ENCODE assay signal across 13 cellular contexts in genomic region chr5:134594797-134595457, GRCh38. TPM values are rescaled to one million over a fixed set of nuclear protein-coding genes. Genes with fewer than 3 reads are reported as not detected.
DNase-seq lines count a peak whose midpoint lies in the region; ATAC-seq and TF ChIP-seq lines count a peak whose summit lies in the region.
"Had no signal": no experiment of that assay in that cellular context is flagged by ENCODE, and none has a peak within 500 bp of the region (broad histone marks: within the 10 kb centered on the region; RNA-seq: fewer than 3 reads in every experiment).

No MANE protein-coding gene starts in this region.

- no peak overlapping the region for H4K8ac ChIP-seq in mesenchymal stem cell (ENCODE audit: low read length)

- no peak for TF ChIP-seq CTCF in ovary (IDR thresholded peaks at IDR 0.05)

- WGBS in mesenchymal stem cell, result 75% methylated on average over 3 of the region's 3 CpGs
- WGBS in ovary, 3 donors, result 78 to 90% (median 80%) methylated on average over 3 of the region's 3 CpGs

- intact Hi-C loops in activated naive CD4-positive, alpha-beta T cell treated with anti-CD3 and anti-CD28 coated beads for 36 hours (cut with micrococcal nuclease), result loop anchor here (2.0 kb wide), 1 partner anchor 144 kb away; the partner anchor contains the start of gene CAMLG
- intact Hi-C loops in ovary (cut with DNase I), result no loop called here

- no peak overlapping the region for H2AFZ ChIP-seq in mesenchymal stem cell (ENCODE audit: low read depth, low read length)

- no peaks in the 10 kb centered on the region for H3K9me3 Mint-ChIP-seq in activated naive CD4-positive, alpha-beta T cell treated with anti-CD3 and anti-CD28 coated beads for 36 hours
- H3K9me3 Mint-ChIP-seq in stimulated activated effector memory CD8-positive, alpha-beta T cell treated with anti-CD3 and anti-CD28 coated beads, Interleukin-12 subunit alpha, Interleukin-12 subunit beta, amount 100 ng/mL, for 72 hours, result no peaks in the 10 kb centered on the region
- H3K9me3 Mint-ChIP-seq: activated naive CD8-positive, alpha-beta T cell treated with anti-CD3 and anti-CD28 coated beads for 36 hours; stimulated activated memory B cell treated with anti-CD40 and anti-IgM and Interleukin-4, amounts not matched to agents 10 μg/mL and 1 μg/mL and 100 μg/mL, for 72 hours had no signal

- H3K36me3 ChIP-seq in mesenchymal stem cell (ENCODE audit: control insufficient read depth in 1 of 2, insufficient read depth in 2 of 2, low read depth in 1 of 2, low read length in 2 of 2) (no peaks in the 10 kb centered on the region), ovary (no peaks in the 10 kb centered on the region)
- H3K36me3 ChIP-seq: SJSA1 had no signal

- no peak for TF ChIP-seq POLR2A in ovary (IDR thresholded peaks at IDR 0.05)

- no peak overlapping the region for H2BK15ac ChIP-seq in mesenchymal stem cell (ENCODE audit: low read depth, poor library complexity, severe bottlenecking)

- H3K4ac ChIP-seq in mesenchymal stem cell (ENCODE audit: low read depth in 1 of 2, low read length in 2 of 2), result no peak overlapping the region

- no peak overlapping the region for H3K4me3 ChIP-seq in mesenchymal stem cell (ENCODE audit: insufficient read depth in 1 of 2, low read depth in 1 of 2, low read length in 2 of 2)
- H3K4me3 ChIP-seq in ovary, result no peak overlapping the region
- H3K4me3 ChIP-seq: SJSA1 had no signal

- no peak overlapping the region for H3K9ac ChIP-seq in mesenchymal stem cell (ENCODE audit: low read length)

- no peak overlapping the region for H3K23ac ChIP-seq in mesenchymal stem cell (ENCODE audit: low read length in 2 of 2)

- no peaks in the 10 kb centered on the region for H3K36me3 Mint-ChIP-seq in activated naive CD4-positive, alpha-beta T cell treated with anti-CD3 and anti-CD28 coated beads for 36 hours (ENCODE audit: low read depth)
- H3K36me3 Mint-ChIP-seq in stimulated activated effector memory CD8-positive, alpha-beta T cell treated with anti-CD3 and anti-CD28 coated beads, Interleukin-12 subunit alpha, Interleukin-12 subunit beta, amount 100 ng/mL, for 72 hours, result no peaks in the 10 kb centered on the region
- H3K36me3 Mint-ChIP-seq: activated naive CD8-positive, alpha-beta T cell treated with anti-CD3 and anti-CD28 coated beads for 36 hours; CD8-positive, alpha-beta memory T cell; stimulated activated memory B cell treated with anti-CD40 and anti-IgM and Interleukin-4, amounts not matched to agents 10 μg/mL and 1 μg/mL and 100 μg/mL, for 72 hours had no signal

- no peak overlapping the region for H2BK12ac ChIP-seq in mesenchymal stem cell (ENCODE audit: low read length in 2 of 2)

- H3K4me3 Mint-ChIP-seq in activated naive CD4-positive, alpha-beta T cell treated with anti-CD3 and anti-CD28 coated beads for 36 hours, result no peak overlapping the region
- no peak overlapping the region for H3K4me3 Mint-ChIP-seq in stimulated activated effector memory CD8-positive, alpha-beta T cell treated with anti-CD3 and anti-CD28 coated beads, Interleukin-12 subunit alpha, Interleukin-12 subunit beta, amount 100 ng/mL, for 72 hours
- H3K4me3 Mint-ChIP-seq: activated naive CD8-positive, alpha-beta T cell treated with anti-CD3 and anti-CD28 coated beads for 36 hours; CD8-positive, alpha-beta memory T cell; stimulated activated memory B cell treated with anti-CD40 and anti-IgM and Interleukin-4, amounts not matched to agents 10 μg/mL and 1 μg/mL and 100 μg/mL, for 72 hours had no signal

- no peak for TF ChIP-seq EP300 in ovary (IDR thresholded peaks at IDR 0.05)

- no peaks in the 10 kb centered on the region for H3K27me3 ChIP-seq in mesenchymal stem cell (ENCODE audit: control insufficient read depth in 1 of 2, insufficient read depth in 1 of 2, low read length in 2 of 2)
- no peaks in the 10 kb centered on the region for H3K27me3 ChIP-seq in ovary
- H3K27me3 ChIP-seq: SJSA1 had no signal

- H3K27ac ChIP-seq in mesenchymal stem cell (ENCODE audit: low read length, poor library complexity, severe bottlenecking) (no peak overlapping the region), ovary (no peak overlapping the region)
- H3K27ac ChIP-seq: SJSA1 had no signal

- H2BK5ac ChIP-seq in mesenchymal stem cell (ENCODE audit: low read depth, low read length, poor library complexity, severe bottlenecking), result no peak overlapping the region

- H3K9me3 ChIP-seq in mesenchymal stem cell (ENCODE audit: control insufficient read depth, low read length) (peaks cover 3% of the 10 kb centered on the region), ovary (no peaks in the 10 kb centered on the region)
- H3K9me3 ChIP-seq: SJSA1 had no signal

- H3K4me1 ChIP-seq in mesenchymal stem cell (ENCODE audit: control insufficient read depth, insufficient read depth, low read depth, low read length) (peaks cover 9% of the 10 kb centered on the region), ovary (ENCODE audit: insufficient read depth) (no peaks in the 10 kb centered on the region)

- peak overlapping the region; percentile 46 for H3K27ac Mint-ChIP-seq in activated naive CD4-positive, alpha-beta T cell treated with anti-CD3 and anti-CD28 coated beads for 36 hours
- no peak overlapping the region for H3K27ac Mint-ChIP-seq in stimulated activated effector memory CD8-positive, alpha-beta T cell treated with anti-CD3 and anti-CD28 coated beads, Interleukin-12 subunit alpha, Interleukin-12 subunit beta, amount 100 ng/mL, for 72 hours
- H3K27ac Mint-ChIP-seq: activated naive CD8-positive, alpha-beta T cell treated with anti-CD3 and anti-CD28 coated beads for 36 hours; stimulated activated memory B cell treated with anti-CD40 and anti-IgM and Interleukin-4, amounts not matched to agents 10 μg/mL and 1 μg/mL and 100 μg/mL, for 72 hours had no signal

- H2AK5ac ChIP-seq in mesenchymal stem cell (ENCODE audit: low read length, severe bottlenecking), result no peak overlapping the region

- no peaks in the 10 kb centered on the region for H3K79me1 ChIP-seq in mesenchymal stem cell (replicated peaks; ENCODE audit: low read length, poor library complexity, severe bottlenecking)

- no peaks in the 10 kb centered on the region for H3K27me3 Mint-ChIP-seq in activated naive CD4-positive, alpha-beta T cell treated with anti-CD3 and anti-CD28 coated beads for 36 hours (ENCODE audit: low read depth)
- H3K27me3 Mint-ChIP-seq: activated naive CD8-positive, alpha-beta T cell treated with anti-CD3 and anti-CD28 coated beads for 36 hours; CD8-positive, alpha-beta memory T cell; stimulated activated memory B cell treated with anti-CD40 and anti-IgM and Interleukin-4, amounts not matched to agents 10 μg/mL and 1 μg/mL and 100 μg/mL, for 72 hours had no signal

- no peak overlapping the region for H3K18ac ChIP-seq in mesenchymal stem cell (ENCODE audit: low read depth in 1 of 2, low read length in 2 of 2)

- no peak overlapping the region for H3K14ac ChIP-seq in mesenchymal stem cell (ENCODE audit: low read length in 2 of 2)

- H2BK120ac ChIP-seq in mesenchymal stem cell (ENCODE audit: low read depth, low read length), result no peak overlapping the region

- peak; percentile 44 for DNase-seq in activated naive CD4-positive, alpha-beta T cell treated with anti-CD3 and anti-CD28 coated beads for 36 hours
- no peak for DNase-seq in activated naive CD4-positive, alpha-beta T cell treated with Interleukin-2 at 50 U/mL for 16 hours
- DNase-seq in NCI-H345 treated with DMSO at 0.1 percent for 48 hours (lab: John Stamatoyannopoulos, UW; ENCODE audit: unreplicated experiment) (peak; percentile 0), mesenchymal stem cell (no peak), ovary (no peak)
- no peak for DNase-seq in stimulated activated effector memory CD8-positive, alpha-beta T cell treated with anti-CD3 and anti-CD28 coated beads, Interleukin-12 subunit alpha, Interleukin-12 subunit beta, amount 100 ng/mL, for 72 hours (ENCODE audit: low spot score in 2 of 2)
- DNase-seq in stimulated activated CD8-positive, alpha-beta memory T cell treated with anti-CD3 and anti-CD28 coated beads, Interleukin-4, amount 100 ng/mL, for 48 hours, result no peak
- DNase-seq: activated naive CD8-positive, alpha-beta T cell treated with anti-CD3 and anti-CD28 coated beads for 36 hours; CD8-positive, alpha-beta memory T cell; foreskin melanocyte had no signal

- ATAC-seq in HG02623 (IDR thresholded peaks at IDR 0.05; ENCODE audit: unreplicated experiment), result peak; percentile 74
- ATAC-seq in stimulated activated effector memory CD8-positive, alpha-beta T cell treated with anti-CD3 and anti-CD28 coated beads, Interleukin-12 subunit alpha, Interleukin-12 subunit beta, amount 100 ng/mL, for 72 hours, result peak; percentile 65
- ATAC-seq: stimulated activated memory B cell treated with anti-CD40 and anti-IgM and Interleukin-4, amounts not matched to agents 10 μg/mL and 1 μg/mL and 100 μg/mL, for 72 hours had no signal

- no peak overlapping the region for H4K91ac ChIP-seq in mesenchymal stem cell (ENCODE audit: low read length)

- CTCF ChIA-PET in activated naive CD4-positive, alpha-beta T cell treated with anti-CD3 and anti-CD28 coated beads for 36 hours (lab: Charles Lee), result interaction anchor here (2.1 kb wide), 1 partner anchor 145 kb away, joined by 4 read pairs; no protein-coding TSS in a partner anchor

- peaks cover 14% of the 10 kb centered on the region for H3K4me1 Mint-ChIP-seq in activated naive CD4-positive, alpha-beta T cell treated with anti-CD3 and anti-CD28 coated beads for 36 hours (ENCODE audit: low read depth)
- peaks cover 20% of the 10 kb centered on the region for H3K4me1 Mint-ChIP-seq in stimulated activated effector memory CD8-positive, alpha-beta T cell treated with anti-CD3 and anti-CD28 coated beads, Interleukin-12 subunit alpha, Interleukin-12 subunit beta, amount 100 ng/mL, for 72 hours
- H3K4me1 Mint-ChIP-seq: CD8-positive, alpha-beta memory T cell had no signal

- H3K4me2 ChIP-seq in mesenchymal stem cell (ENCODE audit: low read length, poor library complexity, severe bottlenecking), result no peak overlapping the region

RNA-seq across cellular contexts. Expression of gene SAR1B, which starts 37.7 kb away (rescaled TPM):
- total RNA-seq in activated naive CD4-positive, alpha-beta T cell treated with anti-CD3 and anti-CD28 coated beads for 36 hours, result 10 to 100 TPM; 42.5 to 42.8 TPM
- polyA plus RNA-seq in mesenchymal stem cell (2013, experiment 1 of 2), result 29.5 TPM
- 28.4 TPM for polyA plus RNA-seq in mesenchymal stem cell (2013, experiment 2 of 2)
- 10 to 100 TPM; 19.0 to 56.3 (median 41.8) TPM for total RNA-seq in ovary
- 10 to 100 TPM; 10.5 to 31.3 TPM for polyA plus RNA-seq in ovary

RNA-seq across cellular contexts. Expression of gene SEC24A, which starts 53.7 kb away (rescaled TPM):
- total RNA-seq in activated naive CD4-positive, alpha-beta T cell treated with anti-CD3 and anti-CD28 coated beads for 36 hours, result 10 to 100 TPM; 16.6 to 18.5 TPM
- 30.7 TPM for polyA plus RNA-seq in mesenchymal stem cell (2013, experiment 1 of 2)
- 31.3 TPM for polyA plus RNA-seq in mesenchymal stem cell (2013, experiment 2 of 2)
- total RNA-seq in ovary, result 10 to 100 TPM; 11.2 to 22.3 (median 17.5) TPM
- polyA plus RNA-seq in ovary, result 10 to 100 TPM in 1 of 2 donors, 1 to 10 TPM in 1; 5.0 to 11.6 TPM

Comparison
In these comparisons a context has a peak if more than half of its experiments do, and no peak if none do; other contexts are left out.
1. DNase-seq: peak in activated naive CD4-positive, alpha-beta T cell treated with anti-CD3 and anti-CD28 coated beads for 36 hours (single experiment) and NCI-H345 treated with DMSO at 0.1 percent for 48 hours (single experiment); none in activated naive CD4-positive, alpha-beta T cell treated with Interleukin-2 at 50 U/mL for 16 hours (single experiment), stimulated activated effector memory CD8-positive, alpha-beta T cell treated with anti-CD3 and anti-CD28 coated beads, Interleukin-12 subunit alpha, Interleukin-12 subunit beta, amount 100 ng/mL, for 72 hours (0 of 2), mesenchymal stem cell (single experiment), ovary (0 of 5) and stimulated activated CD8-positive, alpha-beta memory T cell treated with anti-CD3 and anti-CD28 coated beads, Interleukin-4, amount 100 ng/mL, for 48 hours (single experiment).